30 cellular contexts compared by ENCODE assay signal in genomic region chr5:174831985-174832384, GRCh38.
"Had no signal": no experiment of that assay in that cellular context is flagged by ENCODE, and none has a peak within 500 bp of the region (broad histone marks: within the 10 kb centered on the region; RNA-seq: fewer than 3 reads in every experiment).

No MANE protein-coding gene starts in this region.

- H3K27me3 ChIP-seq: brain microvascular endothelial cell, cardiac muscle cell, SJSA1 had no signal

- ATAC-seq: activated T-cell treated with anti-CD3 and anti-CD28 coated beads, Interleukin-2, amount 50 U/mL, for 4 hours; Panc1; SK-N-SH treated with all-trans-retinoic acid at 6 μM for 48 hours; WTC11 had no signal

- H3K4me1 ChIP-seq: SJSA1 had no signal

- H3K27ac ChIP-seq: brain microvascular endothelial cell, cardiac muscle cell, RWPE1, SJSA1 had no signal

- H3K27ac Mint-ChIP-seq: activated CD4-positive, alpha-beta memory T cell treated with anti-CD3 and anti-CD28 coated beads for 36 hours; activated CD4-positive, alpha-beta T cell treated with anti-CD3 and anti-CD28 coated beads, Interleukin-2, amount 10 ng/mL, durations not matched to agents 24 days and 14 days; activated naive CD8-positive, alpha-beta T cell; T-helper 1 cell treated with Interleukin-12 subunit alpha and Interleukin-12 subunit beta and Interleukin-4 antibody, amounts not matched to agents 30 μg/mL and 1 μg/mL, for 36 hours; WTC11 had no signal

- DNase-seq: activated CD4-positive, alpha-beta memory T cell treated with anti-CD3 and anti-CD28 coated beads for 36 hours; activated CD4-positive, alpha-beta T cell treated with anti-CD3 and anti-CD28 coated beads for 1 hour; activated CD4-positive, alpha-beta T cell treated with anti-CD3 and anti-CD28 coated beads, Interleukin-2, amount 10 ng/mL, durations not matched to agents 24 days and 14 days; activated CD8-positive, alpha-beta memory T cell treated with anti-CD3 and anti-CD28 coated beads for 24 hours; activated effector memory CD4-positive, alpha-beta T cell treated with anti-CD3 and anti-CD28 coated beads, Interleukin-2, amount 50 U/mL, for 16 hours; activated naive CD4-positive, alpha-beta T cell treated with Interleukin-2 at 50 U/mL for 16 hours; activated T-cell treated with anti-CD3 and anti-CD28 coated beads, Interleukin-2, amount 50 U/mL, for 4 hours; amygdala; brain microvascular endothelial cell; KG1; MG63; MV-4-11; NCI-H1105; NCI-H1436; NCI-H1694 treated with DMSO at 0.1 percent for 48 hours; NCI-H2029 treated with DMSO at 0.1 percent for 48 hours; NCI-H510A treated with DMSO at 0.1 percent for 48 hours; NCI-H69; NK-92 treated with Interleukin-12 subunit alpha and Interleukin-12 subunit beta, amount 100 ng/mL, for 24 hours; OCI-M1; Right ventricle myocardium superior; SW 1271 had no signal

- H3K4me3 Mint-ChIP-seq: activated CD4-positive, alpha-beta memory T cell treated with anti-CD3 and anti-CD28 coated beads for 36 hours; activated CD4-positive, alpha-beta T cell treated with anti-CD3 and anti-CD28 coated beads, Interleukin-2, amount 10 ng/mL, durations not matched to agents 24 days and 14 days; activated naive CD8-positive, alpha-beta T cell; activated T-cell treated with anti-CD3 and anti-CD28 coated beads, Interleukin-2, amount 50 U/mL, for 4 hours; T-helper 1 cell treated with Interleukin-12 subunit alpha and Interleukin-12 subunit beta and Interleukin-4 antibody, amounts not matched to agents 30 μg/mL and 1 μg/mL, for 36 hours; WTC11 had no signal

- H3K36me3 ChIP-seq: brain microvascular endothelial cell, cardiac muscle cell, MG63, SJSA1 had no signal

- H3K4me3 ChIP-seq: cardiac muscle cell, MG63, SJSA1 had no signal

- H3K9me3 Mint-ChIP-seq: activated CD4-positive, alpha-beta memory T cell treated with anti-CD3 and anti-CD28 coated beads for 36 hours; activated CD4-positive, alpha-beta T cell treated with anti-CD3 and anti-CD28 coated beads, Interleukin-2, amount 10 ng/mL, durations not matched to agents 24 days and 14 days; activated T-cell treated with anti-CD3 and anti-CD28 coated beads, Interleukin-2, amount 50 U/mL, for 4 hours; T-helper 1 cell treated with Interleukin-12 subunit alpha and Interleukin-12 subunit beta and Interleukin-4 antibody, amounts not matched to agents 30 μg/mL and 1 μg/mL, for 36 hours had no signal

- H3K9me3 ChIP-seq: MG63 had no signal

- H3K36me3 Mint-ChIP-seq: activated CD4-positive, alpha-beta memory T cell treated with anti-CD3 and anti-CD28 coated beads for 36 hours; activated naive CD8-positive, alpha-beta T cell; WTC11 had no signal

- H3K4me1 Mint-ChIP-seq: activated CD4-positive, alpha-beta T cell treated with anti-CD3 and anti-CD28 coated beads, Interleukin-2, amount 10 ng/mL, durations not matched to agents 24 days and 14 days had no signal
